Comparison of ENCODE assay signal across 8 cellular contexts in genomic region chr9:114396558-114397218, GRCh38. TPM values are rescaled to one million over a fixed set of nuclear protein-coding genes. Genes with fewer than 3 reads are reported as not detected.
DNase-seq lines count a peak whose midpoint lies in the region; ATAC-seq, FAIRE-seq and TF ChIP-seq lines count a peak whose summit lies in the region.

No MANE protein-coding gene starts in this region.

- H3K27me3 ChIP-seq in vagina (no peaks in the 10 kb centered on the region), body of pancreas (no peaks in the 10 kb centered on the region), small intestine (ENCODE audit: control insufficient read depth in 2 of 2, insufficient read depth in 2 of 2, low read length in 2 of 2) (no peaks in the 10 kb centered on the region)

- intact Hi-C loops in activated CD8-positive, alpha-beta T cell treated with anti-CD3 and anti-CD28 coated beads for 36 hours (cut with micrococcal nuclease) = no loop called here
- intact Hi-C loops in vagina (cut with DNase I) (loop anchor here (10.0 kb wide), 1 partner anchor 52 kb away; no protein-coding TSS in a partner anchor), body of pancreas (cut with DNase I) (no loop called here)

- POLR2A ChIA-PET in activated CD8-positive, alpha-beta T cell treated with anti-CD3 and anti-CD28 coated beads for 36 hours (lab: Charles Lee) = interaction anchor here (0.6 to 4.0 kb wide), 8 partner anchors 10 to 466 kb away, joined by 3 to 50 read pairs (median 3); partner anchors contain the start of gene AKNA

- H3K4me1 Mint-ChIP-seq in stimulated activated naive CD8-positive, alpha-beta T cell treated with anti-CD3 and anti-CD28 coated beads, Interleukin-15, Interleukin-2, amounts not matched to agents 100 ng/mL and 50 ng/mL, for 24 hours (ENCODE audit: low read depth) = peaks cover 56% of the 10 kb centered on the region
- H3K4me1 Mint-ChIP-seq in activated CD8-positive, alpha-beta T cell treated with anti-CD3 and anti-CD28 coated beads for 36 hours (ENCODE audit: low read depth) = peaks cover 55% of the 10 kb centered on the region

- H3K27me3 Mint-ChIP-seq in stimulated activated naive CD8-positive, alpha-beta T cell treated with anti-CD3 and anti-CD28 coated beads, Interleukin-15, Interleukin-2, amounts not matched to agents 100 ng/mL and 50 ng/mL, for 24 hours = no peaks in the 10 kb centered on the region
- H3K27me3 Mint-ChIP-seq in activated CD8-positive, alpha-beta T cell treated with anti-CD3 and anti-CD28 coated beads for 36 hours = no peaks in the 10 kb centered on the region

- H3K4me3 Mint-ChIP-seq in stimulated activated naive CD8-positive, alpha-beta T cell treated with anti-CD3 and anti-CD28 coated beads, Interleukin-15, Interleukin-2, amounts not matched to agents 100 ng/mL and 50 ng/mL, for 24 hours = peak overlapping the region; percentile 94
- peak overlapping the region; percentile 89 for H3K4me3 Mint-ChIP-seq in activated CD8-positive, alpha-beta T cell treated with anti-CD3 and anti-CD28 coated beads for 36 hours

- peak overlapping the region; percentile 84 for H3K27ac Mint-ChIP-seq in stimulated activated naive CD8-positive, alpha-beta T cell treated with anti-CD3 and anti-CD28 coated beads, Interleukin-15, Interleukin-2, amounts not matched to agents 100 ng/mL and 50 ng/mL, for 24 hours
- peak overlapping the region; percentile 65 for H3K27ac Mint-ChIP-seq in activated CD8-positive, alpha-beta T cell treated with anti-CD3 and anti-CD28 coated beads for 36 hours

- CTCF ChIA-PET in activated CD8-positive, alpha-beta T cell treated with anti-CD3 and anti-CD28 coated beads for 36 hours (lab: Charles Lee) = interaction anchor here (1.4 to 4.6 kb wide), 5 partner anchors 8 to 57 kb away, joined by 3 to 20 read pairs (median 8); partner anchors contain the start of gene AKNA

- TF ChIP-seq CTCF in activated CD8-positive, alpha-beta T cell treated with anti-CD3 and anti-CD28 coated beads for 36 hours (IDR thresholded peaks at IDR 0.05) = no peak
- TF ChIP-seq CTCF in vagina (IDR thresholded peaks at IDR 0.05) (no peak), body of pancreas (IDR thresholded peaks at IDR 0.05) (no peak)

- H3K27ac ChIP-seq in vagina (peak overlapping the region; percentile 87), body of pancreas (peak overlapping the region in 1 of 4 donors; percentile 92), small intestine (ENCODE audit: low read depth in 1 of 2, low read length in 1 of 2) (peak overlapping the region in 1 of 2 donors; percentile 96)

- H3K4me1 ChIP-seq in vagina (peaks cover 44% of the 10 kb centered on the region), body of pancreas (peaks cover 39% of the 10 kb centered on the region), small intestine (ENCODE audit: control insufficient read depth in 2 of 2, insufficient read depth in 1 of 2, low read depth in 1 of 2, low read length in 1 of 2) (no peaks in the 10 kb centered on the region)

- no peak for DNase-seq in stimulated activated naive CD8-positive, alpha-beta T cell treated with anti-CD3 and anti-CD28 coated beads, Interleukin-15, Interleukin-2, amounts not matched to agents 100 U/mL and 50 U/mL, for 24 hours
- DNase-seq in activated CD8-positive, alpha-beta T cell treated with anti-CD3 and anti-CD28 coated beads for 36 hours = no peak
- DNase-seq in left kidney (ENCODE audit: low read depth, low spot score) = peak; percentile 55
- DNase-seq in vagina (ENCODE audit: extremely low spot score in 2 of 2) = no peak
- no peak for DNase-seq in body of pancreas
- DNase-seq in small intestine = no peak

- no peaks in the 10 kb centered on the region for H3K9me3 ChIP-seq in vagina
- no peaks in the 10 kb centered on the region for H3K9me3 ChIP-seq in body of pancreas
- H3K9me3 ChIP-seq in small intestine (ENCODE audit: control insufficient read depth, low read depth) = no peaks in the 10 kb centered on the region

- WGBS in body of pancreas, 2 donors = 72 to 75% methylated on average over 12 to 16 of the region's 16 CpGs
- WGBS in small intestine, 3 donors = 65 to 72% (median 68%) methylated on average over 16 of the region's 16 CpGs

- peaks cover 9% of the 10 kb centered on the region for H3K36me3 Mint-ChIP-seq in stimulated activated naive CD8-positive, alpha-beta T cell treated with anti-CD3 and anti-CD28 coated beads, Interleukin-15, Interleukin-2, amounts not matched to agents 100 ng/mL and 50 ng/mL, for 24 hours (ENCODE audit: low read depth)
- H3K36me3 Mint-ChIP-seq in activated CD8-positive, alpha-beta T cell treated with anti-CD3 and anti-CD28 coated beads for 36 hours (ENCODE audit: low read depth) = peaks cover 29% of the 10 kb centered on the region

- no peak for TF ChIP-seq POLR2A in vagina (IDR thresholded peaks at IDR 0.05)
- no peak for TF ChIP-seq POLR2A in body of pancreas (IDR thresholded peaks at IDR 0.05)

- ATAC-seq in stimulated activated naive CD8-positive, alpha-beta T cell treated with anti-CD3 and anti-CD28 coated beads, Interleukin-15, Interleukin-2, amounts not matched to agents 100 U/mL and 50 U/mL, for 24 hours = no peak
- no peak for ATAC-seq in activated CD8-positive, alpha-beta T cell treated with anti-CD3 and anti-CD28 coated beads for 36 hours
- ATAC-seq in body of pancreas (no peak), GM18870 (IDR thresholded peaks at IDR 0.05; ENCODE audit: unreplicated experiment) (no peak)

- FAIRE-seq in small intestine (lab: Jason Lieb, UNC) = no peak

- H3K4me3 ChIP-seq in vagina (peak overlapping the region; percentile 74 to 93), body of pancreas (no peak overlapping the region), small intestine (ENCODE audit: low read depth in 1 of 2, low read length in 2 of 2) (no peak overlapping the region)

- H3K9me3 Mint-ChIP-seq in stimulated activated naive CD8-positive, alpha-beta T cell treated with anti-CD3 and anti-CD28 coated beads, Interleukin-15, Interleukin-2, amounts not matched to agents 100 ng/mL and 50 ng/mL, for 24 hours = no peaks in the 10 kb centered on the region
- H3K9me3 Mint-ChIP-seq in activated CD8-positive, alpha-beta T cell treated with anti-CD3 and anti-CD28 coated beads for 36 hours = no peaks in the 10 kb centered on the region

- no peaks in the 10 kb centered on the region for H3K36me3 ChIP-seq in vagina
- H3K36me3 ChIP-seq in body of pancreas (replicated peaks in 1 of 2; ENCODE audit: insufficient read depth in 1 of 2, low read depth in 2 of 2) = no peaks in the 10 kb centered on the region
- H3K36me3 ChIP-seq in small intestine (ENCODE audit: control insufficient read depth in 2 of 2, insufficient read depth in 2 of 2, low read length in 2 of 2) = no peaks in the 10 kb centered on the region

RNA-seq across cellular contexts. Expression of gene AKNA, which starts 8.9 kb away (rescaled TPM):
- total RNA-seq in activated CD8-positive, alpha-beta T cell treated with anti-CD3 and anti-CD28 coated beads for 36 hours = 100 to 1,000 TPM; 166 to 167 TPM
- 55.0 TPM for total RNA-seq in vagina
- total RNA-seq in body of pancreas = 10 to 100 TPM in 1 of 2 donors, 1 to 10 TPM in 1; 7.3 to 11.9 TPM
- polyA plus RNA-seq in small intestine = 10 to 100 TPM in 1 of 3 donors, 1 to 10 TPM in 2; 3.4 to 22.0 (median 8.9) TPM

Comparison
In these comparisons a context has a peak if more than half of its experiments do, and no peak if none do; other contexts are left out.
1. H3K4me3 ChIP-seq: peak in vagina (2 of 2); none in body of pancreas (0 of 2) and small intestine (0 of 2).